In genomic region chr11:66267379-66268209, GRCh38 we compare ENCODE assay signal across 8 cellular contexts. TPM values are rescaled to one million over a fixed set of nuclear protein-coding genes. Genes with fewer than 3 reads are reported as not detected.
A peak's percentile ranks its signal among the peaks of the same experiment; 100 is the strongest.
DNase-seq lines count a peak whose midpoint lies in the region; ATAC-seq, FAIRE-seq and TF ChIP-seq lines count a peak whose summit lies in the region.

No MANE protein-coding gene starts in this region.

- peak overlapping the region; percentile 87 for H3K27ac Mint-ChIP-seq in dendritic cell treated with granulocyte-macrophage colony-stimulating factor and Interleukin-4, amounts not matched to agents 40 ng/mL and 50 ng/mL, for 4 days

- TF ChIP-seq CTCF in liver (IDR thresholded peaks at IDR 0.05; ENCODE audit: low read depth, low read length, missing input control), result peak; percentile 6

- peak overlapping the region; percentile 91 to 92 for H3K27ac ChIP-seq in liver (ENCODE audit: low read depth in 1 of 2, low read length in 2 of 2)

- peaks cover 44% of the 10 kb centered on the region for H3K4me1 Mint-ChIP-seq in dendritic cell treated with granulocyte-macrophage colony-stimulating factor and Interleukin-4, amounts not matched to agents 40 ng/mL and 50 ng/mL, for 4 days (ENCODE audit: low read depth)

- H3K4me1 ChIP-seq in liver (ENCODE audit: control insufficient read depth in 4 of 4, insufficient read depth in 4 of 4, low read length in 3 of 4), result peaks cover 4 to 23% (median 17%) of the 10 kb centered on the region in 4 donors

- no peaks in the 10 kb centered on the region for H3K27me3 ChIP-seq in liver (ENCODE audit: control insufficient read depth in 4 of 4, insufficient read depth in 4 of 4, low read length in 3 of 4)

- FAIRE-seq in GM18507 (lab: Jason Lieb, UNC), result peak; percentile 77

- WGBS in liver, result 3% methylated on average over 61 of the region's 61 CpGs

- H3K4me3 ChIP-seq in liver (ENCODE audit: low read depth in 1 of 3, low read length in 3 of 3), result peak overlapping the region; percentile 57 to 65 (median 59)

- H3K27me3 Mint-ChIP-seq in dendritic cell treated with granulocyte-macrophage colony-stimulating factor and Interleukin-4, amounts not matched to agents 40 ng/mL and 50 ng/mL, for 4 days, result peaks cover 3% of the 10 kb centered on the region

- H3K9me3 ChIP-seq in liver (ENCODE audit: control insufficient read depth in 4 of 4, low read length in 3 of 4), result no peaks in the 10 kb centered on the region

- no peaks in the 10 kb centered on the region for H3K9me3 Mint-ChIP-seq in dendritic cell treated with granulocyte-macrophage colony-stimulating factor and Interleukin-4, amounts not matched to agents 40 ng/mL and 50 ng/mL, for 4 days

- peak overlapping the region; percentile 68 to 73 for H3K9ac ChIP-seq in liver (ENCODE audit: low read depth in 1 of 2, low read length in 2 of 2)

- H3K36me3 Mint-ChIP-seq in dendritic cell treated with granulocyte-macrophage colony-stimulating factor and Interleukin-4, amounts not matched to agents 40 ng/mL and 50 ng/mL, for 4 days (ENCODE audit: low read depth), result peaks cover 37% of the 10 kb centered on the region

- ATAC-seq in HG02981 (IDR thresholded peaks at IDR 0.05; ENCODE audit: unreplicated experiment), result peak; percentile 33

- intact Hi-C loops in dendritic cell treated with granulocyte-macrophage colony-stimulating factor and Interleukin-4, amounts not matched to agents 40 ng/mL and 50 ng/mL, for 4 days (cut with micrococcal nuclease), result loop anchor here (2.0 to 5.0 kb wide), 2 partner anchors 15 to 350 kb away; partner anchors contain the start of genes C11orf68 and DRAP1

- peaks cover under 1 to 12% (median 9%) of the 10 kb centered on the region in 4 donors for H3K36me3 ChIP-seq in liver (ENCODE audit: control insufficient read depth in 4 of 4, insufficient read depth in 3 of 4, low read depth in 1 of 4, low read length in 3 of 4)

- DNase-seq in A172 (ENCODE audit: low spot score) (peak; percentile 42), GM18507 (ENCODE audit: extremely low spot score, insufficient read length, low read depth) (peak; percentile 68), NCI-H460 (ENCODE audit: extremely low read depth, low read depth) (peak; percentile 53)
- peak; percentile 74 to 76 for DNase-seq in activated CD4-positive, alpha-beta T cell treated with anti-CD3 and anti-CD28 coated beads, Interleukin-2, amount 50 U/mL, for 24 hours (ENCODE audit: low read depth in 1 of 2, low spot score in 1 of 2)
- peak; percentile 83 to 85 for DNase-seq in stimulated activated CD4-positive, alpha-beta T cell treated with anti-CD3 and anti-CD28 coated beads, Interleukin-2, amount 100 ng/mL, for 48 hours

- peak overlapping the region; percentile 91 for H3K4me3 Mint-ChIP-seq in dendritic cell treated with granulocyte-macrophage colony-stimulating factor and Interleukin-4, amounts not matched to agents 40 ng/mL and 50 ng/mL, for 4 days

- TF ChIP-seq RAD21 in liver (IDR thresholded peaks at IDR 0.05), result no peak

TF ChIP-seq in liver, 16 proteins besides CTCF, POLR2A, EP300 and RAD21:
- TF ChIP-seq HNF4A (conservative IDR thresholded peaks at IDR 0.05) (no peak), NR2F2 (IDR thresholded peaks at IDR 0.05) (peak; percentile 14), SP1 (IDR thresholded peaks at IDR 0.05) (peak; percentile 16)

RNA-seq across cellular contexts. Expression of gene RAB1B, which starts 0.8 kb away (rescaled TPM):
- total RNA-seq in A172 (2014; rRNA removed; shearing (Covaris generic)), result 132 and 133 TPM in 2 replicates
- 55.6 and 65.3 TPM in 2 replicates for total RNA-seq in NCI-H460 (2014; rRNA removed; shearing (Covaris generic))
- 73.8 and 78.2 TPM in 2 replicates for polyA plus RNA-seq in NCI-H460 (2014; cell fraction: nucleus; rRNA removed)
- 10 to 100 TPM; 40.4 to 43.8 TPM for total RNA-seq in liver
- polyA plus RNA-seq in liver, result 10 to 100 TPM; 58.7 to 83.0 TPM

RNA-seq across cellular contexts. Expression of gene KLC2, which starts 10.1 kb away (rescaled TPM):
- total RNA-seq in A172 (2014; rRNA removed; shearing (Covaris generic)), result 21.4 and 28.2 TPM in 2 replicates
- 17.1 and 17.8 TPM in 2 replicates for total RNA-seq in NCI-H460 (2014; rRNA removed; shearing (Covaris generic))
- 40.3 and 50.8 TPM in 2 replicates for polyA plus RNA-seq in NCI-H460 (2014; cell fraction: nucleus; rRNA removed)
- 1 to 10 TPM; 2.3 to 5.1 TPM for total RNA-seq in liver
- polyA plus RNA-seq in liver, result 1 to 10 TPM; 1.8 to 4.5 TPM

RNA-seq across cellular contexts. Expression of gene CNIH2, which starts 10.4 kb away (rescaled TPM):
- 0.72 and 1.9 TPM in 2 replicates for total RNA-seq in A172 (2014; rRNA removed; shearing (Covaris generic))
- total RNA-seq in NCI-H460 (2014; rRNA removed; shearing (Covaris generic)), result 0.20 TPM in 1 of 2 replicates, not detected in the other
- polyA plus RNA-seq in NCI-H460 (2014; cell fraction: nucleus; rRNA removed), result not detected in 2 replicates
- total RNA-seq in liver, result not detected
- polyA plus RNA-seq in liver, result under 1 TPM in 1 of 2 donors, not detected in 1; 0.07 TPM

RNA-seq across cellular contexts. Expression of gene YIF1A, which starts 21.3 kb away (rescaled TPM):
- 86.1 and 109 TPM in 2 replicates for total RNA-seq in A172 (2014; rRNA removed; shearing (Covaris generic))
- total RNA-seq in NCI-H460 (2014; rRNA removed; shearing (Covaris generic)), result 62.5 and 74.1 TPM in 2 replicates
- 71.1 and 146 TPM in 2 replicates for polyA plus RNA-seq in NCI-H460 (2014; cell fraction: nucleus; rRNA removed)
- total RNA-seq in liver, result 100 to 1,000 TPM in 1 of 2 donors, 10 to 100 TPM in 1; 93.0 to 115 TPM
- 100 to 1,000 TPM; 118 to 136 TPM for polyA plus RNA-seq in liver

RNA-seq across cellular contexts. Expression of gene TMEM151A, which starts 24.1 kb away (rescaled TPM):
- 0.05 TPM in 1 of 2 replicates, not detected in the other for total RNA-seq in A172 (2014; rRNA removed; shearing (Covaris generic))
- 0.32 and 0.40 TPM in 2 replicates for total RNA-seq in NCI-H460 (2014; rRNA removed; shearing (Covaris generic))
- 0.10 TPM in 1 of 2 replicates, not detected in the other for polyA plus RNA-seq in NCI-H460 (2014; cell fraction: nucleus; rRNA removed)
- total RNA-seq in liver, result under 1 TPM in 1 of 2 donors, not detected in 1; 0.05 TPM
- polyA plus RNA-seq in liver, result under 1 TPM in 1 of 2 donors, not detected in 1; 0.13 TPM

Comparison
In these comparisons a context has a peak if more than half of its experiments do, and no peak if none do; other contexts are left out.
1. Peak in every context shown above with its lines: DNase-seq, ATAC-seq, H3K4me3 ChIP-seq and H3K27ac ChIP-seq.